9 cellular contexts compared by ENCODE assay signal in genomic region chr15:98651581-98652220, GRCh38. TPM values are rescaled to one million over a fixed set of nuclear protein-coding genes. Genes with fewer than 3 reads are reported as not detected.
DNase-seq lines count a peak whose midpoint lies in the region; ATAC-seq, FAIRE-seq and TF ChIP-seq lines count a peak whose summit lies in the region.
"Had no signal": no experiment of that assay in that cellular context is flagged by ENCODE, and none has a peak within 500 bp of the region (broad histone marks: within the 10 kb centered on the region; RNA-seq: fewer than 3 reads in every experiment).

No MANE protein-coding gene starts in this region.

- H3K4me1 Mint-ChIP-seq in activated CD8-positive, alpha-beta memory T cell treated with anti-CD3 and anti-CD28 coated beads, Interleukin-2, amount 10 ng/mL, durations not matched to agents 7 days and 5 days = peaks cover 28% of the 10 kb centered on the region
- H3K4me1 Mint-ChIP-seq in astrocyte (ENCODE audit: low read depth, unreplicated experiment) = peaks cover 34% of the 10 kb centered on the region

- no peak for ATAC-seq in activated CD8-positive, alpha-beta memory T cell treated with anti-CD3 and anti-CD28 coated beads, Interleukin-2, amount 10 ng/mL, durations not matched to agents 7 days and 5 days
- no peak for ATAC-seq in GM21786 (IDR thresholded peaks at IDR 0.05; ENCODE audit: unreplicated experiment)

- peak overlapping the region; percentile 96 for H3K9ac ChIP-seq in astrocyte (ENCODE audit: low read length)

- H3K36me3 Mint-ChIP-seq in activated CD8-positive, alpha-beta memory T cell treated with anti-CD3 and anti-CD28 coated beads, Interleukin-2, amount 10 ng/mL, durations not matched to agents 7 days and 5 days = peaks cover 2% of the 10 kb centered on the region
- peaks cover 2% of the 10 kb centered on the region for H3K36me3 Mint-ChIP-seq in astrocyte (ENCODE audit: low read depth, unreplicated experiment)

- H3K79me2 ChIP-seq in astrocyte (ENCODE audit: insufficient read depth, low read length) = peaks cover 78% of the 10 kb centered on the region

- H3K27ac ChIP-seq in astrocyte (ENCODE audit: low read depth, low read length) (peak overlapping the region; percentile 92), thymus (ENCODE audit: low read depth) (peak overlapping the region; percentile 31)

- 10% methylated on average over 14 of the region's 14 CpGs for WGBS in thymus

- CTCF ChIA-PET in activated CD8-positive, alpha-beta memory T cell treated with anti-CD3 and anti-CD28 coated beads, Interleukin-2, amount 10 ng/mL, durations not matched to agents 7 days and 5 days (lab: Charles Lee) = interaction anchor here (0.7 to 1.6 kb wide), 4 partner anchors 8 to 200 kb away, joined by 3 to 4 read pairs (median 3); no protein-coding TSS in a partner anchor

- no peak for TF ChIP-seq CTCF in astrocyte (IDR thresholded peaks at IDR 0.05; ENCODE audit: insufficient read depth, low read depth, low read length)
- TF ChIP-seq CTCF in kidney epithelial cell (IDR thresholded peaks at IDR 0.05; ENCODE audit: insufficient read depth, low read length, poor library complexity, severe bottlenecking) = no peak

- no peak for FAIRE-seq in astrocyte (lab: Jason Lieb, UNC)
- FAIRE-seq: TTC549 had no signal

- H2AFZ ChIP-seq in astrocyte (ENCODE audit: low read depth, low read length) = no peak overlapping the region

- peaks cover 64% of the 10 kb centered on the region for H4K20me1 ChIP-seq in astrocyte (ENCODE audit: insufficient read depth, low read length)

- no peak for DNase-seq in activated CD8-positive, alpha-beta memory T cell treated with anti-CD3 and anti-CD28 coated beads, Interleukin-2, amount 10 ng/mL, durations not matched to agents 7 days and 5 days
- no peak for DNase-seq in activated CD8-positive, alpha-beta memory T cell treated with anti-CD3 and anti-CD28 coated beads, Interleukin-2, amount 50 U/mL, for 48 hours
- peak; percentile 60 for DNase-seq in astrocyte (ENCODE audit: low read depth)
- no peak for DNase-seq in kidney epithelial cell (ENCODE audit: low read depth)
- no peak for DNase-seq in SW480 (ENCODE audit: low spot score)
- DNase-seq in HPDE6-E6E7 (ENCODE audit: extremely low spot score) = no peak

- H3K4me3 ChIP-seq in astrocyte (ENCODE audit: insufficient read depth, low read depth, low read length) (peak overlapping the region; percentile 80), kidney epithelial cell (ENCODE audit: low read depth, low read length) (peak overlapping the region; percentile 85), thymus (ENCODE audit: low read length) (peak overlapping the region; percentile 69)

- H3K9me3 ChIP-seq in astrocyte (ENCODE audit: insufficient read depth, low read depth, low read length) (no peaks in the 10 kb centered on the region), thymus (ENCODE audit: control insufficient read depth) (no peaks in the 10 kb centered on the region)

- H3K27ac Mint-ChIP-seq in activated CD8-positive, alpha-beta memory T cell treated with anti-CD3 and anti-CD28 coated beads, Interleukin-2, amount 10 ng/mL, durations not matched to agents 7 days and 5 days = peak overlapping the region; percentile 35
- H3K27ac Mint-ChIP-seq in astrocyte (ENCODE audit: unreplicated experiment) = peak overlapping the region; percentile 99

- H3K4me1 ChIP-seq in astrocyte (ENCODE audit: insufficient read depth, low read length) (peaks cover 17% of the 10 kb centered on the region), thymus (ENCODE audit: control insufficient read depth, insufficient read depth, low read length) (peaks cover 19% of the 10 kb centered on the region)

- H3K36me3 ChIP-seq in astrocyte (ENCODE audit: insufficient read depth, low read length) (no peaks in the 10 kb centered on the region), kidney epithelial cell (ENCODE audit: control insufficient read depth, insufficient read depth, low read length) (no peaks in the 10 kb centered on the region), thymus (ENCODE audit: control insufficient read depth, insufficient read depth) (no peaks in the 10 kb centered on the region)

- peak overlapping the region; percentile 72 for H3K4me3 Mint-ChIP-seq in activated CD8-positive, alpha-beta memory T cell treated with anti-CD3 and anti-CD28 coated beads, Interleukin-2, amount 10 ng/mL, durations not matched to agents 7 days and 5 days
- H3K4me3 Mint-ChIP-seq in astrocyte (ENCODE audit: unreplicated experiment) = peak overlapping the region; percentile 100

- peak overlapping the region; percentile 92 for H3K4me2 ChIP-seq in astrocyte (ENCODE audit: low read length)

- H3K27me3 ChIP-seq in astrocyte (ENCODE audit: insufficient read depth, low read length) = no peaks in the 10 kb centered on the region
- H3K27me3 ChIP-seq in kidney epithelial cell (ENCODE audit: control insufficient read depth, insufficient read depth, low read length) = no peaks in the 10 kb centered on the region
- H3K27me3 ChIP-seq in thymus (ENCODE audit: control insufficient read depth, insufficient read depth) = peaks cover 39% of the 10 kb centered on the region

- H3K27me3 Mint-ChIP-seq in activated CD8-positive, alpha-beta memory T cell treated with anti-CD3 and anti-CD28 coated beads, Interleukin-2, amount 10 ng/mL, durations not matched to agents 7 days and 5 days = peaks cover 48% of the 10 kb centered on the region
- H3K27me3 Mint-ChIP-seq in astrocyte (ENCODE audit: low read depth, unreplicated experiment) = no peaks in the 10 kb centered on the region

- H3K9me3 Mint-ChIP-seq in activated CD8-positive, alpha-beta memory T cell treated with anti-CD3 and anti-CD28 coated beads, Interleukin-2, amount 10 ng/mL, durations not matched to agents 7 days and 5 days (ENCODE audit: low read depth) = no peaks in the 10 kb centered on the region
- peaks cover 1% of the 10 kb centered on the region for H3K9me3 Mint-ChIP-seq in astrocyte (ENCODE audit: unreplicated experiment)

RNA-seq across cellular contexts. Expression of gene IGF1R, which starts 3.4 kb away (rescaled TPM):
- total RNA-seq in activated CD8-positive, alpha-beta memory T cell treated with anti-CD3 and anti-CD28 coated beads, Interleukin-2, amount 10 ng/mL, durations not matched to agents 7 days and 5 days = 1 to 10 TPM; 6.2 to 7.0 TPM
- 247 and 270 TPM in 2 replicates for total RNA-seq in astrocyte
- total RNA-seq in kidney epithelial cell = 62.7 and 68.4 TPM in 2 replicates
- 10.0 TPM for polyA plus RNA-seq in thymus
